Comparison of ENCODE assay signal across 8 cellular contexts in genomic region chr2:17518212-17519154, GRCh38. TPM values are rescaled to one million over a fixed set of nuclear protein-coding genes. Genes with fewer than 3 reads are reported as not detected.
DNase-seq lines count a peak whose midpoint lies in the region; ATAC-seq, FAIRE-seq and TF ChIP-seq lines count a peak whose summit lies in the region.

Gene RAD51AP2 (minus strand): TSS chr2:17518440. CDS start chr2:17518415, 25 bp downstream.

- TF ChIP-seq CTCF in H1 (IDR thresholded peaks at IDR 0.05; ENCODE audit: control extremely low read depth in 1 of 3, insufficient read depth in 1 of 3, low read depth in 1 of 3, low read length in 3 of 3) = no peak

- DNase-seq in GM03348 (ENCODE audit: low spot score) (peak; percentile 92), RPMI7951 (ENCODE audit: low read depth) (peak; percentile 80), H1 (ENCODE audit: low read depth in 1 of 2, low spot score in 2 of 2) (peak in 1 of 2 experiments; percentile 96), medulla oblongata (ENCODE audit: extremely low spot score) (peak; percentile 22), superior temporal gyrus (ENCODE audit: extremely low spot score) (peak; percentile 50)
- no peak for DNase-seq in NK-92 treated with Interleukin-12 subunit alpha and Interleukin-12 subunit beta, amount 100 ng/mL, for 24 hours (lab: John Stamatoyannopoulos, UW)

- peak; percentile 74 for ATAC-seq in GM19468 (IDR thresholded peaks at IDR 0.05; ENCODE audit: extremely low read depth, unreplicated experiment)
- ATAC-seq in HG03460 (IDR thresholded peaks at IDR 0.05; ENCODE audit: unreplicated experiment) = peak; percentile 83

- no peak within 1 kb of the TSS for H2BK20ac ChIP-seq in H1 (ENCODE audit: low read length)

- TF ChIP-seq POLR2A in H1 (IDR thresholded peaks at IDR 0.05; ENCODE audit: control extremely low read depth in 1 of 2, low read depth in 2 of 2, low read length in 2 of 2) = no peak

- peak within 1 kb of the TSS; percentile 39 to 75 (median 64) for H3K4me3 ChIP-seq in H1 (ENCODE audit: extremely low read depth in 1 of 4, insufficient read depth in 2 of 4, low read depth in 3 of 4, low read length in 4 of 4)

- peak within 1 kb of the TSS; percentile 41; the same call in 1 of the 2 replicates for H4K8ac ChIP-seq in H1 (ENCODE audit: extremely low read depth, insufficient read depth, low read length)

- FAIRE-seq in H1 (lab: Jason Lieb, UNC) = peak; percentile 13

- H3K4me2 ChIP-seq in H1 (ENCODE audit: insufficient read depth in 1 of 2, low read depth in 2 of 2, low read length in 2 of 2) = peak within 1 kb of the TSS; percentile 77 to 85

- no peaks in the 10 kb centered on the region for H3K36me3 ChIP-seq in H1 (ENCODE audit: control insufficient read depth in 2 of 4, insufficient read depth in 4 of 4, low read length in 3 of 4)

- CTCF ChIA-PET in H1 (lab: Charles Lee; ENCODE audit: partially characterized antibody) = interaction anchor here (0.7 kb wide), 1 partner anchor 18 kb away, joined by 3 read pairs; no protein-coding TSS in a partner anchor

- H3K27ac ChIP-seq in H1 (ENCODE audit: low read depth, low read length) = no peak within 1 kb of the TSS

- no peak within 1 kb of the TSS for H2BK120ac ChIP-seq in H1 (replicated peaks; ENCODE audit: low read depth, low read length)

- TF ChIP-seq RAD21 in H1 (IDR thresholded peaks at IDR 0.05 in 1 of 2, conservative IDR thresholded peaks at IDR 0.05 in 1 of 2; ENCODE audit: low read depth in 2 of 2, low read length in 2 of 2) = no peak

- no peak within 1 kb of the TSS for H3K23ac ChIP-seq in H1 (ENCODE audit: insufficient read length)

- WGBS in H1 (ENCODE audit: extremely low coverage in 1 of 2, insufficient coverage in 1 of 2, insufficient read length in 1 of 2, insufficient replicate concordance in 2 of 2, low coverage in 1 of 2, low lambda C conversion rate in 2 of 2, missing lambda C conversion rate in 1 of 2), 2 experiments = 12% methylated on average over 34 of the region's 38 CpGs; no CpG with 5 or more reads in 1 of the 2 experiments

- H3K9me3 ChIP-seq in H1 (ENCODE audit: insufficient read depth in 2 of 2, low read depth in 1 of 2, low read length in 1 of 2) = no peaks in the 10 kb centered on the region

- no peak within 1 kb of the TSS for H2AK5ac ChIP-seq in H1 (ENCODE audit: low read depth, low read length)

- no peaks in the 10 kb centered on the region for H4K20me1 ChIP-seq in H1 (replicated peaks in 1 of 2; ENCODE audit: control insufficient read depth in 1 of 2, insufficient read depth in 2 of 2, low read length in 2 of 2)

- no peak within 1 kb of the TSS for H3K56ac ChIP-seq in H1 (replicated peaks; ENCODE audit: insufficient read length, low read depth, low read length)

- peak within 1 kb of the TSS in 3 of 4 experiments; percentile 26 to 64 (median 42); a peak in 5 of 7 replicates for H3K9ac ChIP-seq in H1 (replicated peaks in 1 of 4; ENCODE audit: extremely low read depth in 1 of 4, low read depth in 3 of 4, low read length in 3 of 4)

- peaks cover 0 to 2% (median 0%) of the 10 kb centered on the region in 4 experiments; a peak in 1 of 7 replicates for H3K27me3 ChIP-seq in H1 (replicated peaks in 1 of 4; ENCODE audit: control insufficient read depth in 3 of 4, extremely low read depth in 1 of 4, insufficient read depth in 3 of 4, low read length in 3 of 4)

- peak within 1 kb of the TSS; percentile 60; the same call in 1 of the 2 replicates for H2AFZ ChIP-seq in H1 (ENCODE audit: low read length)

- no peak for TF ChIP-seq EP300 in H1 (IDR thresholded peaks at IDR 0.05; ENCODE audit: borderline replicate concordance in 1 of 2, low read depth in 2 of 2, low read length in 2 of 2)

- no peak within 1 kb of the TSS for H3K14ac ChIP-seq in H1 (ENCODE audit: insufficient read length)

- H2BK15ac ChIP-seq in H1 (ENCODE audit: low read length) = no peak within 1 kb of the TSS

- H3K4ac ChIP-seq in H1 (replicated peaks; ENCODE audit: insufficient read length, low read depth, low read length) = no peak within 1 kb of the TSS

- H2BK12ac ChIP-seq in H1 (ENCODE audit: low read depth, low read length) = no peak within 1 kb of the TSS

- no peaks in the 10 kb centered on the region for H3K79me2 ChIP-seq in H1 (ENCODE audit: control insufficient read depth in 1 of 2, insufficient read depth in 2 of 2, low read length in 2 of 2)

- no peaks in the 10 kb centered on the region for H3K79me1 ChIP-seq in H1 (ENCODE audit: low read depth, low read length)

- no peak within 1 kb of the TSS for H4K91ac ChIP-seq in H1 (replicated peaks; ENCODE audit: insufficient read length, low read length)

- H3K4me1 ChIP-seq in H1 (replicated peaks in 1 of 4; ENCODE audit: control insufficient read depth in 3 of 4, insufficient read depth in 4 of 4, low read length in 3 of 4) = peaks cover 0 to 4% (median 1%) of the 10 kb centered on the region in 4 experiments; a peak in 3 of 7 replicates

- POLR2A ChIA-PET in H1 (lab: Charles Lee; ENCODE audit: partially characterized antibody) = interaction anchor here (1.0 to 1.6 kb wide), 4 partner anchors 10 to 468 kb away, joined by 3 to 11 read pairs (median 4); partner anchors contain the start of gene VSNL1

- no peak within 1 kb of the TSS for H4K5ac ChIP-seq in H1 (ENCODE audit: insufficient read length, low read depth, low read length)

- H3K23me2 ChIP-seq in H1 (ENCODE audit: low read depth, low read length) = no peaks in the 10 kb centered on the region

- H2BK5ac ChIP-seq in H1 (ENCODE audit: low read depth, low read length) = no peak within 1 kb of the TSS

- H3K18ac ChIP-seq in H1 (ENCODE audit: extremely low read depth, low read length) = no peak within 1 kb of the TSS; the same call in 1 of the 2 replicates

TF ChIP-seq in H1, 55 proteins besides CTCF, POLR2A, EP300 and RAD21:
- TF ChIP-seq SP1 (IDR thresholded peaks at IDR 0.05; ENCODE audit: low read depth, low read length) = peak; percentile 100
- peak; percentile 98 for TF ChIP-seq SP4 (IDR thresholded peaks at IDR 0.05; ENCODE audit: low read length)
- TF ChIP-seq EGR1 (IDR thresholded peaks at IDR 0.05; ENCODE audit: borderline replicate concordance, low read depth, low read length) = 0 out of 2 replicates have a peak, but pooled peaks have one; percentile 13
- TF ChIP-seq RXRA (IDR thresholded peaks at IDR 0.05; ENCODE audit: insufficient read depth, low read depth, low read length) = no peak
- peak; percentile 81 for TF ChIP-seq KDM4A (IDR thresholded peaks at IDR 0.05; ENCODE audit: low read depth, low read length, severe bottlenecking)
- TF ChIP-seq SIRT6 (IDR thresholded peaks at IDR 0.05; ENCODE audit: low read length) = no peak
- TF ChIP-seq HDAC2 (IDR thresholded peaks at IDR 0.05; ENCODE audit: borderline replicate concordance in 1 of 2, low read depth in 2 of 2, low read length in 2 of 2) = peak in 1 of 2 experiments; percentile 73; a peak in 1 of 4 replicates
- peak; percentile 84 for TF ChIP-seq SRF (IDR thresholded peaks at IDR 0.05; ENCODE audit: low read depth, low read length)
- no peak for TF ChIP-seq FOSL1 (IDR thresholded peaks at IDR 0.05; ENCODE audit: insufficient read depth, low read depth, low read length)
- peak; percentile 20; the same call in 1 of the 2 replicates for TF ChIP-seq SP2 (IDR thresholded peaks at IDR 0.05; ENCODE audit: low read length)
- peak; percentile 46; the same call in 1 of the 2 replicates for TF ChIP-seq PHF8 (conservative IDR thresholded peaks at IDR 0.05; ENCODE audit: low read depth, low read length)
- peak; percentile 49 for TF ChIP-seq SAP30 (IDR thresholded peaks at IDR 0.05; ENCODE audit: insufficient read depth, insufficient replicate concordance, low read length)
- TF ChIP-seq ASH2L (IDR thresholded peaks at IDR 0.05; ENCODE audit: low read length) = peak; percentile 60
- no peak for TF ChIP-seq GTF2F1 (IDR thresholded peaks at IDR 0.05; ENCODE audit: borderline replicate concordance, low read depth, low read length)
- no peak for TF ChIP-seq BRCA1 (IDR thresholded peaks at IDR 0.05; ENCODE audit: low read depth, low read length)
- TF ChIP-seq JUND (IDR thresholded peaks at IDR 0.05; ENCODE audit: low read length) = no peak
- TF ChIP-seq TAF1 (IDR thresholded peaks at IDR 0.05; ENCODE audit: low read depth, low read length) = peak; percentile 64; the same call in 1 of the 2 replicates
- TF ChIP-seq TBP (IDR thresholded peaks at IDR 0.05; ENCODE audit: low read depth, low read length) = peak; percentile 68; the same call in 1 of the 2 replicates
- peak; percentile 71; the same call in 1 of the 2 replicates for TF ChIP-seq CHD2 (IDR thresholded peaks at IDR 0.05; ENCODE audit: low read length)
- no peak for TF ChIP-seq ZNF274 (IDR thresholded peaks at IDR 0.05; ENCODE audit: borderline replicate concordance, extremely low read depth, low read length)
- 0 out of 2 replicates have a peak, but pooled peaks have one; percentile 30 for TF ChIP-seq CREB1 (IDR thresholded peaks at IDR 0.05)
- 0 out of 2 replicates have a peak, but pooled peaks have one; percentile 28 for TF ChIP-seq RBBP5 (IDR thresholded peaks at IDR 0.05; ENCODE audit: borderline replicate concordance, low read depth, low read length)
- TF ChIP-seq, protein P1, sequence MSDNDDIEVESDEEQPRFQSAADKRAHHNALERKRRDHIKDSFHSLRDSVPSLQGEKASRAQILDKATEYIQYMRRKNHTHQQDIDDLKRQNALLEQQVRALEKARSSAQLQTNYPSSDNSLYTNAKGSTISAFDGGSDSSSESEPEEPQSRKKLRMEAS (IDR thresholded peaks at IDR 0.05) = no peak; the same call in 1 of the 2 replicates
- TF ChIP-seq SIN3A (conservative IDR thresholded peaks at IDR 0.05 in 1 of 2, IDR thresholded peaks at IDR 0.05 in 1 of 2; ENCODE audit: low read depth in 1 of 2, low read length in 2 of 2) = 0 out of 4 replicates have a peak, but pooled peaks of 1 of the 2 experiments have one; percentile 24

RNA-seq across cellular contexts. Expression of gene RAD51AP2, which starts in this region (rescaled TPM):
- total RNA-seq in RPMI7951 (2014; rRNA removed; shearing (Covaris generic)) = not detected in 2 replicates
- total RNA-seq in H1 (2021; fragmentation: NEBNext Ultra II Directional; extraction: Animal tissue kit (Norgen Biotek cat#: 25700)) = 0.08 and 0.20 TPM in 2 replicates
- 0.02 and 0.03 TPM in 2 replicates for polyA plus RNA-seq in H1 (2011; rRNA removed)
- 0.10 TPM for polyA plus RNA-seq in H1 (2011; cell fraction: cytosol; rRNA removed)
- 0.03 TPM for polyA plus RNA-seq in H1 (2011; cell fraction: nucleus; rRNA removed)
- polyA plus RNA-seq in H1 (2012, experiment 1 of 2) = 0.05 to 0.15 TPM (median 0.08 TPM) in 4 replicates
- not detected for polyA plus RNA-seq in H1 (2012, experiment 2 of 2)
- 0.20 TPM for polyA plus RNA-seq in H1 (2013, experiment 1 of 2)
- polyA plus RNA-seq in H1 (2013, experiment 2 of 2) = 0.18 TPM
- polyA minus RNA-seq in H1 (2011; rRNA and poly(A)+ RNA removed) = 0.06 TPM in 1 of 2 replicates, not detected in the other
- polyA minus RNA-seq in H1 (2011; cell fraction: cytosol; rRNA and poly(A)+ RNA removed) = not detected
- 0.80 TPM for polyA minus RNA-seq in H1 (2011; cell fraction: nucleus; rRNA and poly(A)+ RNA removed)

Comparison
In these comparisons a context has a peak if more than half of its experiments do, and no peak if none do; other contexts are left out.
1. Peak in DNase-seq in RPMI7951; RNA of the gene not detected or under 1 TPM.